Comparison of ENCODE assay signal across 22 cellular contexts in genomic region chr9:73613092-73613701, GRCh38.
DNase-seq lines count a peak whose midpoint lies in the region; ATAC-seq and TF ChIP-seq lines count a peak whose summit lies in the region.
"Had no signal": no experiment of that assay in that cellular context is flagged by ENCODE, and none has a peak within 500 bp of the region (broad histone marks: within the 10 kb centered on the region; RNA-seq: fewer than 3 reads in every experiment).

No MANE protein-coding gene starts in this region.

- H3K4me3 ChIP-seq in A673 (ENCODE audit: low read depth, low read length, poor library complexity, severe bottlenecking) = no peak overlapping the region
- no peak overlapping the region for H3K4me3 ChIP-seq in astrocyte of the spinal cord (ENCODE audit: low read depth, low read length)
- H3K4me3 ChIP-seq: adrenal gland, BLaER1, stomach, transverse colon had no signal

- H3K36me3 ChIP-seq in A673 (ENCODE audit: insufficient read depth, low read length, poor library complexity, severe bottlenecking) = no peaks in the 10 kb centered on the region
- H3K36me3 ChIP-seq: adrenal gland, BLaER1, stomach, transverse colon had no signal

- ATAC-seq in effector memory CD8-positive, alpha-beta T cell (replicated peaks) = no peak
- no peak for ATAC-seq in left cardiac atrium
- ATAC-seq: activated T-cell treated with anti-CD3 and anti-CD28 coated beads, Interleukin-2, amount 50 U/mL, for 4 hours; PC-3; T-cell had no signal

- intact Hi-C loops in A673 (cut with micrococcal nuclease; ENCODE audit: unreplicated experiment) = no loop called here
- intact Hi-C loops in left cardiac atrium (cut with DNase I) = no loop called here

- no peaks in the 10 kb centered on the region for H3K4me1 ChIP-seq in A673 (ENCODE audit: insufficient read depth, low read length, poor library complexity, severe bottlenecking)
- H3K4me1 ChIP-seq: BLaER1, stomach, transverse colon had no signal

- peaks cover under 1 to 17% of the 10 kb centered on the region in 2 donors for H3K9me3 Mint-ChIP-seq in effector memory CD8-positive, alpha-beta T cell
- peaks cover 30% of the 10 kb centered on the region for H3K9me3 Mint-ChIP-seq in HFFc6

- no peaks in the 10 kb centered on the region for H3K4me1 Mint-ChIP-seq in effector memory CD8-positive, alpha-beta T cell (ENCODE audit: low read depth in 2 of 2)
- H3K4me1 Mint-ChIP-seq in HFFc6 (ENCODE audit: low read depth) = no peaks in the 10 kb centered on the region
- H3K4me1 Mint-ChIP-seq: T-cell had no signal

- BruUV-seq in A673 (replicated peaks; lab: Mats Ljungman, UMichigan) = no TSS peak

- POLR2A ChIA-PET in A673 (lab: Charles Lee; ENCODE audit: low non-redundant PET) = no interaction called here

- H3K27ac ChIP-seq in A673 (ENCODE audit: low read depth, low read length, poor library complexity, severe bottlenecking) = no peak overlapping the region
- H3K27ac ChIP-seq: adrenal gland, BLaER1, stomach, transverse colon had no signal

- TF ChIP-seq CTCF in A673 (conservative IDR thresholded peaks at IDR 0.05; ENCODE audit: low read depth, low read length) = no peak
- TF ChIP-seq CTCF in astrocyte of the spinal cord (IDR thresholded peaks at IDR 0.05; ENCODE audit: low read depth, low read length) = no peak
- TF ChIP-seq CTCF in HFFc6 (IDR thresholded peaks at IDR 0.05) = no peak

- no peaks in the 10 kb centered on the region for H3K36me3 Mint-ChIP-seq in effector memory CD8-positive, alpha-beta T cell (ENCODE audit: insufficient read depth)
- no peaks in the 10 kb centered on the region for H3K36me3 Mint-ChIP-seq in HFFc6 (ENCODE audit: low read depth)
- H3K36me3 Mint-ChIP-seq: T-cell had no signal

- in situ Hi-C loops in astrocyte of the spinal cord (cut with HindIII; ENCODE audit: low sequenced_read_pairs) = no loop called here

- no peaks in the 10 kb centered on the region for H3K27me3 Mint-ChIP-seq in effector memory CD8-positive, alpha-beta T cell
- peaks cover 2% of the 10 kb centered on the region; the same call in 1 of the 2 replicates for H3K27me3 Mint-ChIP-seq in HFFc6 (ENCODE audit: insufficient read depth)
- H3K27me3 Mint-ChIP-seq: T-cell had no signal

- CTCF ChIA-PET in A673 (lab: Charles Lee) = no interaction called here

- no peak overlapping the region for H3K4me3 Mint-ChIP-seq in effector memory CD8-positive, alpha-beta T cell
- H3K4me3 Mint-ChIP-seq in HFFc6 = no peak overlapping the region
- H3K4me3 Mint-ChIP-seq: activated T-cell treated with anti-CD3 and anti-CD28 coated beads, Interleukin-2, amount 50 U/mL, for 4 hours; T-cell had no signal

- peaks cover 4% of the 10 kb centered on the region for H3K27me3 ChIP-seq in A673 (replicated peaks; ENCODE audit: insufficient read depth, low read depth, low read length, poor library complexity)
- H3K27me3 ChIP-seq: adrenal gland, BLaER1, stomach, transverse colon had no signal

- no peak overlapping the region for H3K27ac Mint-ChIP-seq in effector memory CD8-positive, alpha-beta T cell
- no peak overlapping the region for H3K27ac Mint-ChIP-seq in HFFc6
- H3K27ac Mint-ChIP-seq: T-cell had no signal

- H3K9me3 ChIP-seq in A673 (ENCODE audit: low read depth, low read length, poor library complexity, severe bottlenecking) = no peaks in the 10 kb centered on the region
- H3K9me3 ChIP-seq: adrenal gland, BLaER1, stomach, transverse colon had no signal

- DNase-seq in A673 (ENCODE audit: low spot score) (peak; percentile 3), LHCN-M2 (ENCODE audit: low read depth) (peak; percentile 0), astrocyte of the spinal cord (ENCODE audit: low read depth, low spot score) (peak; percentile 85), iris pigment epithelial cell (ENCODE audit: low read depth) (peak; percentile 94), HFFc6 (no peak), left cardiac atrium (no peak), KG1 (lab: John Stamatoyannopoulos, UW) (no peak)
- DNase-seq in effector memory CD8-positive, alpha-beta T cell = no peak
- DNase-seq: 8988T; activated CD4-positive, alpha-beta T cell treated with anti-CD3 and anti-CD28 coated beads for 1 hour; activated naive CD4-positive, alpha-beta T cell; activated T-cell treated with anti-CD3 and anti-CD28 coated beads, Interleukin-2, amount 50 U/mL, for 4 hours; adrenal gland; cerebellar nuclear complex; COR-L47; DMS79 treated with DMSO at 0.1 percent for 48 hours; NCI-H1694; PC-3; stomach; T-cell; transverse colon had no signal

Comparison
In these comparisons a context has a peak if more than half of its experiments do, and no peak if none do; other contexts are left out.
1. DNase-seq: peak in A673 (single experiment), LHCN-M2 (single experiment), astrocyte of the spinal cord (single experiment) and iris pigment epithelial cell (single experiment); none in effector memory CD8-positive, alpha-beta T cell (0 of 3), HFFc6 (single experiment), left cardiac atrium (single experiment) and KG1 (single experiment).